ENCODE assay signal across 2 cellular contexts in the genomic region with DNA sequence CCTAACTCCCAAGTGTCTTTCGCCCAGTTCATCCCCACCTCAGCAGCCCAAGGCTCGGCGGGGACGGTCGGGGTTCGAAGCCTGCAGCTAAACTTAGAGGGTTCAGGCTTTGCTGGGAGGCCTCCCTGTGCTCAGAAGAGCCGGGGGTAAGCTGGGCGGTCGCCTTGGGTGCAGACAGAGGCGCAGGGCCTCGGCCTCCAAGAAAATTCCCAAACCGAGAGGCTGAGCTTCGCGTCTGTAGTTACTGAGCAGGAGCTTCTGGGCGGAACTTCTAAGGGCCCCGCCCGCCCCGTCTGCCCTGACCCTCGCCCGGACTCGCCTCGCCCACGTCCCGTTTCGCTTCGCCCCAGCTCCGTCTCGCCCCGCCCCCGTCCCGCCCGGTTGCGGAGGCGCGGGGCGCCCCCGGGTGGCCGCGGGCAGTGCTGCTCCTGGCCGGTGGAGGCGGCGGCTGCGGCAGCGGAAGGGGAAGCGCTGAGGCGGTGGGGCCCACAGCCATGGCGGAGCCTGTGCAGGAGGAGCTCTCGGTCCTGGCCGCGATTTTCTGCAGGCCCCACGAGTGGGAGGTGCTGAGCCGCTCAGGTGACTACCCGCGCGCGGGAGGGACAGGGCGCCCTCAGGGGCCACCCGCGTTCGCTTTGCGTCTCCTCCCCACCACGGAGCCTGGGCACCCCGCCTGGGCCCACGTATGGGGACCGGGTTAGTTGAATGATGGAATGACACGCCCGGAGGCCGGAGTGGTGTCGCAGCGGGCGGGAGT.
A peak's percentile ranks its signal among the peaks of the same experiment; 100 is the strongest.
TF ChIP-seq lines count a peak whose summit lies in the region.

A gene with protein sequence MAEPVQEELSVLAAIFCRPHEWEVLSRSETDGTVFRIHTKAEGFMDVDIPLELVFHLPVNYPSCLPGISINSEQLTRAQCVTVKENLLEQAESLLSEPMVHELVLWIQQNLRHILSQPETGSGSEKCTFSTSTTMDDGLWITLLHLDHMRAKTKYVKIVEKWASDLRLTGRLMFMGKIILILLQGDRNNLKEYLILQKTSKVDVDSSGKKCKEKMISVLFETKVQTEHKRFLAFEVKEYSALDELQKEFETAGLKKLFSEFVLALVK (plus strand): TSS at position 474 of the 757 bp plus-strand sequence. CDS start 21 bp downstream, at position 495.

TF ChIP-seq in Ishikawa, 13 proteins besides CTCF, POLR2A, EP300 and RAD21 (continued from another document):
- TF ChIP-seq, protein P1, sequence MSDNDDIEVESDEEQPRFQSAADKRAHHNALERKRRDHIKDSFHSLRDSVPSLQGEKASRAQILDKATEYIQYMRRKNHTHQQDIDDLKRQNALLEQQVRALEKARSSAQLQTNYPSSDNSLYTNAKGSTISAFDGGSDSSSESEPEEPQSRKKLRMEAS (IDR thresholded peaks at IDR 0.05), result peak; percentile 49
TF ChIP-seq in Ishikawa: peak in this region for 6.

TF ChIP-seq in PFSK-1, 5 proteins besides CTCF, POLR2A, EP300 and RAD21 (continued from another document):
- TF ChIP-seq, protein P2, sequence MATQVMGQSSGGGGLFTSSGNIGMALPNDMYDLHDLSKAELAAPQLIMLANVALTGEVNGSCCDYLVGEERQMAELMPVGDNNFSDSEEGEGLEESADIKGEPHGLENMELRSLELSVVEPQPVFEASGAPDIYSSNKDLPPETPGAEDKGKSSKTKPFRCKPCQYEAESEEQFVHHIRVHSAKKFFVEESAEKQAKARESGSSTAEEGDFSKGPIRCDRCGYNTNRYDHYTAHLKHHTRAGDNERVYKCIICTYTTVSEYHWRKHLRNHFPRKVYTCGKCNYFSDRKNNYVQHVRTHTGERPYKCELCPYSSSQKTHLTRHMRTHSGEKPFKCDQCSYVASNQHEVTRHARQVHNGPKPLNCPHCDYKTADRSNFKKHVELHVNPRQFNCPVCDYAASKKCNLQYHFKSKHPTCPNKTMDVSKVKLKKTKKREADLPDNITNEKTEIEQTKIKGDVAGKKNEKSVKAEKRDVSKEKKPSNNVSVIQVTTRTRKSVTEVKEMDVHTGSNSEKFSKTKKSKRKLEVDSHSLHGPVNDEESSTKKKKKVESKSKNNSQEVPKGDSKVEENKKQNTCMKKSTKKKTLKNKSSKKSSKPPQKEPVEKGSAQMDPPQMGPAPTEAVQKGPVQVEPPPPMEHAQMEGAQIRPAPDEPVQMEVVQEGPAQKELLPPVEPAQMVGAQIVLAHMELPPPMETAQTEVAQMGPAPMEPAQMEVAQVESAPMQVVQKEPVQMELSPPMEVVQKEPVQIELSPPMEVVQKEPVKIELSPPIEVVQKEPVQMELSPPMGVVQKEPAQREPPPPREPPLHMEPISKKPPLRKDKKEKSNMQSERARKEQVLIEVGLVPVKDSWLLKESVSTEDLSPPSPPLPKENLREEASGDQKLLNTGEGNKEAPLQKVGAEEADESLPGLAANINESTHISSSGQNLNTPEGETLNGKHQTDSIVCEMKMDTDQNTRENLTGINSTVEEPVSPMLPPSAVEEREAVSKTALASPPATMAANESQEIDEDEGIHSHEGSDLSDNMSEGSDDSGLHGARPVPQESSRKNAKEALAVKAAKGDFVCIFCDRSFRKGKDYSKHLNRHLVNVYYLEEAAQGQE (IDR thresholded peaks at IDR 0.05; ENCODE audit: insufficient read depth in 1 of 2, low read depth in 2 of 2, low read length in 2 of 2), result no peak
- TF ChIP-seq TAF1 (IDR thresholded peaks at IDR 0.05; ENCODE audit: borderline replicate concordance, insufficient read depth, low read length) (0 out of 2 replicates have a peak, but pooled peaks have one; percentile 58), SIN3A (IDR thresholded peaks at IDR 0.05; ENCODE audit: borderline replicate concordance, insufficient read depth, low read length) (no peak), POLR2AphosphoS5 (IDR thresholded peaks at IDR 0.05; ENCODE audit: low read depth, low read length) (peak; percentile 71)
TF ChIP-seq in PFSK-1: peak in this region for 3.
